ENCODE assay signal across 17 cellular contexts in the genomic region with DNA sequence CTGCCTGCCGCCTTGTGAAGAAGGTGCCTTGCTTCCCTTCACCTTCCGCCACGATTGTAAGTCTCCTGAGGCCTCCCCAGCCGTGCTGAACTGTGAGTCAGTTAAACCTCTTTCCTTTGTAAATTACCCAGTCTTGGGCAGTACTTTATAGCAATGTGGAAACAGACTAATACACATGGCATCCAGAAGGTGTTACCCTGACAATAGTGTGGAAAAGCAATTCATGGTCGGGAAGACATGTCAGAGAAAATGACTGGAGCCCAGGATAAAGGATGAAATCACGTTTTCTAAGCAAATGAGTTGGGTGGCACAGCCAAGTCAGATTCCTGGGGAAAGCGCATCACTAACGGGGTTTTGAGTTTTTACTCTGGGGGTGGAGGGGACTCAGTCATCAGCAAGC.
"Had no signal": no experiment of that assay in that cellular context is flagged by ENCODE, and none has a peak within 500 bp of the region (broad histone marks: within the 10 kb centered on the region; RNA-seq: fewer than 3 reads in every experiment).

No MANE protein-coding gene starts in this region.

- H3K4me3 Mint-ChIP-seq: activated naive CD4-positive, alpha-beta T cell treated with anti-CD3 and anti-CD28 coated beads, Interleukin-2, amount 50 U/mL, for 24 hours; activated T-cell treated with anti-CD3 and anti-CD28 coated beads, Interleukin-2, amount 50 U/mL, for 72 hours; endodermal cell; natural killer cell; stimulated activated naive CD8-positive, alpha-beta T cell treated with anti-CD3 and anti-CD28 coated beads, Interleukin-15, Interleukin-2, amounts not matched to agents 100 ng/mL and 50 ng/mL, for 24 hours had no signal

- H3K36me3 ChIP-seq: adrenal gland, vagina had no signal

- H3K27me3 Mint-ChIP-seq: activated naive CD4-positive, alpha-beta T cell treated with anti-CD3 and anti-CD28 coated beads, Interleukin-2, amount 50 U/mL, for 24 hours; stimulated activated naive CD8-positive, alpha-beta T cell treated with anti-CD3 and anti-CD28 coated beads, Interleukin-15, Interleukin-2, amounts not matched to agents 100 ng/mL and 50 ng/mL, for 24 hours had no signal

- H3K4me3 ChIP-seq: adrenal gland, tibial nerve, vagina had no signal

- H3K27me3 ChIP-seq: adrenal gland, foreskin keratinocyte, tibial nerve, vagina had no signal

- DNase-seq: activated CD4-positive, alpha-beta T cell treated with anti-CD3 and anti-CD28 coated beads for 1 hour; activated effector memory CD4-positive, alpha-beta T cell treated with anti-CD3 and anti-CD28 coated beads, Interleukin-2, amount 50 U/mL, for 16 hours; activated T-cell treated with anti-CD3 and anti-CD28 coated beads, Interleukin-2, amount 50 U/mL, for 72 hours; adrenal gland; caudate nucleus; endodermal cell; foreskin keratinocyte; glutamatergic neuron; kidney glomerular epithelial cell; natural killer cell; retina had no signal

- ATAC-seq: activated T-cell treated with anti-CD3 and anti-CD28 coated beads, Interleukin-2, amount 50 U/mL, for 72 hours; foreskin keratinocyte; natural killer cell had no signal

- H3K4me1 Mint-ChIP-seq: activated naive CD4-positive, alpha-beta T cell treated with anti-CD3 and anti-CD28 coated beads, Interleukin-2, amount 50 U/mL, for 24 hours had no signal

- H3K27ac ChIP-seq: epithelial cell of prostate, foreskin keratinocyte, tibial nerve, vagina had no signal

- H3K9me3 ChIP-seq: adrenal gland, tibial nerve, vagina had no signal

- H3K4me1 ChIP-seq: adrenal gland, foreskin keratinocyte, parathyroid adenoma, tibial nerve had no signal

- H3K9me3 Mint-ChIP-seq: activated naive CD4-positive, alpha-beta T cell treated with anti-CD3 and anti-CD28 coated beads, Interleukin-2, amount 50 U/mL, for 24 hours; activated T-cell treated with anti-CD3 and anti-CD28 coated beads, Interleukin-2, amount 50 U/mL, for 72 hours; natural killer cell; stimulated activated naive CD8-positive, alpha-beta T cell treated with anti-CD3 and anti-CD28 coated beads, Interleukin-15, Interleukin-2, amounts not matched to agents 100 ng/mL and 50 ng/mL, for 24 hours had no signal

- H2AFZ ChIP-seq: parathyroid adenoma had no signal

- H3K79me2 ChIP-seq: parathyroid adenoma had no signal

- H3K36me3 Mint-ChIP-seq: natural killer cell had no signal

- H3K27ac Mint-ChIP-seq: activated naive CD4-positive, alpha-beta T cell treated with anti-CD3 and anti-CD28 coated beads, Interleukin-2, amount 50 U/mL, for 24 hours; activated T-cell treated with anti-CD3 and anti-CD28 coated beads, Interleukin-2, amount 50 U/mL, for 72 hours; endodermal cell; natural killer cell; stimulated activated naive CD8-positive, alpha-beta T cell treated with anti-CD3 and anti-CD28 coated beads, Interleukin-15, Interleukin-2, amounts not matched to agents 100 ng/mL and 50 ng/mL, for 24 hours had no signal
